In the genomic region with DNA sequence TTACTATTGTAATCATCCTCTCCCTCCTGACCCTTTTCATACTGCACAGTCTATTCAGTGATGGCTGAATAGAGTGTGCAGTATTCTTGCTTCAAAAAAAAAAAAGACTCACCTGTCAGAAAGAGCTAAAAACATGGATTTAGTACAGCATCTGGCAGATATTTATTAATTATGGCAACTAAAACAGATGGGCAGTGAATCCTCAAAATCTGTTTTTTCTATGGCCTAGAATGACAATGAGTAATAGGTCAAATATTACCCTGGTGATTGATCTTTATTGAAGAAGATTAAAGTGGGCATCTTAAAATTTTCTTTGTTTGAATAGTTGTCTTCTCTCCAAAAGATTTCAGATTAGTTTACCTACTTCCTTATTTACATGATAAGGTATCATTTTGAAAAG, we compare ENCODE assay signal across 23 cellular contexts.
"Had no signal": no experiment of that assay in that cellular context is flagged by ENCODE, and none has a peak within 500 bp of the region (broad histone marks: within the 10 kb centered on the region; RNA-seq: fewer than 3 reads in every experiment).

No MANE protein-coding gene starts in this region.

- H3K9me3 Mint-ChIP-seq: nephron progenitor cell; stimulated activated naive B cell treated with anti-CD40 and anti-IgM and Interleukin-4, amounts not matched to agents 10 μg/mL and 1 μg/mL and 100 μg/mL, for 72 hours had no signal

- H3K36me3 ChIP-seq: esophagus muscularis mucosa, gastrocnemius medialis, right lobe of liver, tibial nerve, upper lobe of right lung, vagina had no signal

- H3K4me1 ChIP-seq: esophagus muscularis mucosa, gastrocnemius medialis, parathyroid adenoma, psoas muscle, right lobe of liver, testis, tibial nerve, upper lobe of right lung, vagina had no signal

- H3K9me3 ChIP-seq: esophagus muscularis mucosa, gastrocnemius medialis, psoas muscle, right lobe of liver, testis, tibial nerve, upper lobe of right lung, vagina had no signal

- H3K27ac ChIP-seq: epithelial cell of prostate, esophagus muscularis mucosa, gastrocnemius medialis, parathyroid adenoma, psoas muscle, right lobe of liver, skin epidermis, testis, tibial nerve, upper lobe of right lung, vagina had no signal

- H3K27me3 Mint-ChIP-seq: effector memory CD8-positive, alpha-beta T cell; naive thymus-derived CD4-positive, alpha-beta T cell; stimulated activated naive B cell treated with anti-CD40 and anti-IgM and Interleukin-4, amounts not matched to agents 10 μg/mL and 1 μg/mL and 100 μg/mL, for 72 hours; stimulated activated naive CD8-positive, alpha-beta T cell treated with anti-CD3 and anti-CD28 coated beads, Interleukin-15, amount 100 ng/mL, for 72 hours had no signal

- H3K4me3 ChIP-seq: esophagus muscularis mucosa, gastrocnemius medialis, psoas muscle, right lobe of liver, skin epidermis, testis, tibial nerve, upper lobe of right lung, vagina had no signal

- H3K4me1 Mint-ChIP-seq: naive thymus-derived CD4-positive, alpha-beta T cell; nephron progenitor cell; stimulated activated naive B cell treated with anti-CD40 and anti-IgM and Interleukin-4, amounts not matched to agents 10 μg/mL and 1 μg/mL and 100 μg/mL, for 72 hours; stimulated activated naive CD8-positive, alpha-beta T cell treated with anti-CD3 and anti-CD28 coated beads, Interleukin-15, amount 100 ng/mL, for 72 hours had no signal

- H3K9ac ChIP-seq: parathyroid adenoma had no signal

- DNase-seq: effector memory CD8-positive, alpha-beta T cell; gastrocnemius medialis; glutamatergic neuron; islet precursor cell; mammary epithelial cell; naive thymus-derived CD4-positive, alpha-beta T cell; nephron progenitor cell; psoas muscle; retina; right lobe of liver; stimulated activated CD4-positive, alpha-beta T cell treated with anti-CD3 and anti-CD28 coated beads, Interleukin-2, amount 100 ng/mL, for 24 hours; stimulated activated CD4-positive, alpha-beta T cell treated with anti-CD3 and anti-CD28 coated beads, Interleukin-4, amount 100 ng/mL, for 4 hours; stimulated activated naive B cell treated with anti-CD40 and anti-IgM and Interleukin-4, amounts not matched to agents 10 μg/mL and 1 μg/mL and 100 μg/mL, for 72 hours; stimulated activated naive CD8-positive, alpha-beta T cell treated with anti-CD3 and anti-CD28 coated beads, Interleukin-15, amount 100 ng/mL, for 72 hours; testis; upper lobe of right lung had no signal

- ATAC-seq: effector memory CD8-positive, alpha-beta T cell; gastrocnemius medialis; left lobe of liver; naive thymus-derived CD4-positive, alpha-beta T cell; psoas muscle; right lobe of liver; stimulated activated naive B cell treated with anti-CD40 and anti-IgM and Interleukin-4, amounts not matched to agents 10 μg/mL and 1 μg/mL and 100 μg/mL, for 72 hours; stimulated activated naive CD8-positive, alpha-beta T cell treated with anti-CD3 and anti-CD28 coated beads, Interleukin-15, amount 100 ng/mL, for 72 hours; upper lobe of right lung had no signal

- H3K36me3 Mint-ChIP-seq: naive thymus-derived CD4-positive, alpha-beta T cell; stimulated activated naive B cell treated with anti-CD40 and anti-IgM and Interleukin-4, amounts not matched to agents 10 μg/mL and 1 μg/mL and 100 μg/mL, for 72 hours had no signal

- H3K27me3 ChIP-seq: esophagus muscularis mucosa, gastrocnemius medialis, right lobe of liver, testis, tibial nerve, upper lobe of right lung, vagina had no signal

- H3K4me3 Mint-ChIP-seq: effector memory CD8-positive, alpha-beta T cell; naive thymus-derived CD4-positive, alpha-beta T cell; nephron progenitor cell; stimulated activated naive B cell treated with anti-CD40 and anti-IgM and Interleukin-4, amounts not matched to agents 10 μg/mL and 1 μg/mL and 100 μg/mL, for 72 hours; stimulated activated naive CD8-positive, alpha-beta T cell treated with anti-CD3 and anti-CD28 coated beads, Interleukin-15, amount 100 ng/mL, for 72 hours had no signal

- H3K27ac Mint-ChIP-seq: effector memory CD8-positive, alpha-beta T cell; naive thymus-derived CD4-positive, alpha-beta T cell; nephron progenitor cell; stimulated activated naive B cell treated with anti-CD40 and anti-IgM and Interleukin-4, amounts not matched to agents 10 μg/mL and 1 μg/mL and 100 μg/mL, for 72 hours; stimulated activated naive CD8-positive, alpha-beta T cell treated with anti-CD3 and anti-CD28 coated beads, Interleukin-15, amount 100 ng/mL, for 72 hours had no signal
